8 cellular contexts compared by ENCODE assay signal in genomic region chr1:35544976-35545375, GRCh38. TPM values are rescaled to one million over a fixed set of nuclear protein-coding genes. Genes with fewer than 3 reads are reported as not detected.
DNase-seq lines count a peak whose midpoint lies in the region; ATAC-seq and TF ChIP-seq lines count a peak whose summit lies in the region.

No MANE protein-coding gene starts in this region.

- CTCF ChIA-PET in activated CD4-positive, alpha-beta T cell treated with anti-CD3 and anti-CD28 coated beads for 36 hours (lab: Charles Lee) = interaction anchor here (0.7 to 4.0 kb wide), 5 partner anchors 11 to 225 kb away, joined by 3 to 42 read pairs (median 5); partner anchors contain the start of gene KIAA0319L

- no peaks in the 10 kb centered on the region for H3K9me3 Mint-ChIP-seq in activated CD4-positive, alpha-beta T cell treated with anti-CD3 and anti-CD28 coated beads for 36 hours (ENCODE audit: low read depth)
- H3K9me3 Mint-ChIP-seq in osteocyte (ENCODE audit: unreplicated experiment) = no peaks in the 10 kb centered on the region
- H3K9me3 Mint-ChIP-seq in activated T-helper 2 cell treated with anti-CD3 and anti-CD28 coated beads, Interferon-gamma antibody, Interleukin-2, Interleukin-4, amounts not matched to agents 10 μg/mL and 5 μg/mL and 100 μg/mL, durations not matched to agents 14 hours and 24 hours and 36 hours = no peaks in the 10 kb centered on the region

- peaks cover 31 to 37% (median 36%) of the 10 kb centered on the region in 4 donors for H3K4me1 ChIP-seq in esophagus muscularis mucosa

- H3K27ac ChIP-seq in esophagus muscularis mucosa (replicated peaks in 1 of 4) = no peak overlapping the region

- peak in 2 of 3 experiments; percentile 11 to 21 for TF ChIP-seq CTCF in esophagus muscularis mucosa (IDR thresholded peaks at IDR 0.05)
- TF ChIP-seq CTCF in osteocyte (IDR thresholded peaks at IDR 0.05) = peak; percentile 27

- DNase-seq in stimulated activated CD4-positive, alpha-beta T cell treated with anti-CD3 and anti-CD28 coated beads, Interleukin-4, amount 100 ng/mL, for 1 hour = peak; percentile 44
- no peak for DNase-seq in stimulated activated CD4-positive, alpha-beta T cell treated with anti-CD3 and anti-CD28 coated beads, Interleukin-2, amount 100 ng/mL, for 48 hours
- DNase-seq in NCI-H1092 (lab: John Stamatoyannopoulos, UW) (peak; percentile 24), esophagus muscularis mucosa (ENCODE audit: extremely low spot score) (no peak), osteocyte (ENCODE audit: extremely low spot score, unreplicated experiment) (no peak)
- DNase-seq in activated CD4-positive, alpha-beta T cell treated with anti-CD3 and anti-CD28 coated beads for 36 hours = peak; percentile 67
- DNase-seq in activated T-helper 2 cell treated with anti-CD3 and anti-CD28 coated beads, Interferon-gamma antibody, Interleukin-2, Interleukin-4, amounts not matched to agents 10 μg/mL and 5 μg/mL and 100 μg/mL, durations not matched to agents 14 hours and 24 hours and 36 hours (ENCODE audit: low spot score) = no peak

- peaks cover 20% of the 10 kb centered on the region for H3K36me3 Mint-ChIP-seq in activated CD4-positive, alpha-beta T cell treated with anti-CD3 and anti-CD28 coated beads for 36 hours (ENCODE audit: low read depth)
- H3K36me3 Mint-ChIP-seq in osteocyte (ENCODE audit: unreplicated experiment) = peaks cover 23% of the 10 kb centered on the region
- peaks cover 65% of the 10 kb centered on the region for H3K36me3 Mint-ChIP-seq in activated T-helper 2 cell treated with anti-CD3 and anti-CD28 coated beads, Interferon-gamma antibody, Interleukin-2, Interleukin-4, amounts not matched to agents 10 μg/mL and 5 μg/mL and 100 μg/mL, durations not matched to agents 14 hours and 24 hours and 36 hours (ENCODE audit: low read depth)

- no peak overlapping the region for H3K27ac Mint-ChIP-seq in activated CD4-positive, alpha-beta T cell treated with anti-CD3 and anti-CD28 coated beads for 36 hours
- H3K27ac Mint-ChIP-seq in osteocyte (ENCODE audit: unreplicated experiment) = peak overlapping the region; percentile 40
- H3K27ac Mint-ChIP-seq in activated T-helper 2 cell treated with anti-CD3 and anti-CD28 coated beads, Interferon-gamma antibody, Interleukin-2, Interleukin-4, amounts not matched to agents 10 μg/mL and 5 μg/mL and 100 μg/mL, durations not matched to agents 14 hours and 24 hours and 36 hours = no peak overlapping the region

- H3K9me3 ChIP-seq in esophagus muscularis mucosa = no peaks in the 10 kb centered on the region

- H3K4me3 Mint-ChIP-seq in activated CD4-positive, alpha-beta T cell treated with anti-CD3 and anti-CD28 coated beads for 36 hours = no peak overlapping the region
- H3K4me3 Mint-ChIP-seq in osteocyte (ENCODE audit: unreplicated experiment) = no peak overlapping the region
- H3K4me3 Mint-ChIP-seq in activated T-helper 2 cell treated with anti-CD3 and anti-CD28 coated beads, Interferon-gamma antibody, Interleukin-2, Interleukin-4, amounts not matched to agents 10 μg/mL and 5 μg/mL and 100 μg/mL, durations not matched to agents 14 hours and 24 hours and 36 hours (ENCODE audit: low read depth) = no peak overlapping the region

- TF ChIP-seq POLR2A in esophagus muscularis mucosa (IDR thresholded peaks at IDR 0.05; ENCODE audit: low read depth) = no peak

- POLR2A ChIA-PET in activated CD4-positive, alpha-beta T cell treated with anti-CD3 and anti-CD28 coated beads for 36 hours (lab: Charles Lee) = no interaction called here

- no peak overlapping the region for H3K4me3 ChIP-seq in esophagus muscularis mucosa

- peaks cover 3 to 23% (median 7%) of the 10 kb centered on the region in 4 donors for H3K36me3 ChIP-seq in esophagus muscularis mucosa

- intact Hi-C loops in activated CD4-positive, alpha-beta T cell treated with anti-CD3 and anti-CD28 coated beads for 36 hours (cut with DNase I, micrococcal nuclease) = loop anchor here (1.0 kb wide), 1 partner anchor 94 kb away; no protein-coding TSS in a partner anchor
- intact Hi-C loops in esophagus muscularis mucosa (cut with DNase I) = no loop called here
- intact Hi-C loops in activated T-helper 2 cell treated with anti-CD3 and anti-CD28 coated beads, Interferon-gamma antibody, Interleukin-2, Interleukin-4, amounts not matched to agents 10 μg/mL and 5 μg/mL and 100 μg/mL, durations not matched to agents 14 hours and 24 hours and 36 hours (cut with micrococcal nuclease) = loop anchor here (1.0 to 5.0 kb wide), 2 partner anchors 94 to 353 kb away; partner anchors contain the start of gene SFPQ

- H3K27me3 ChIP-seq in esophagus muscularis mucosa = no peaks in the 10 kb centered on the region

- no peak for TF ChIP-seq EP300 in esophagus muscularis mucosa (IDR thresholded peaks at IDR 0.05)

- 78% methylated on average over 3 of the region's 3 CpGs for WGBS in esophagus muscularis mucosa

- H3K27me3 Mint-ChIP-seq in activated CD4-positive, alpha-beta T cell treated with anti-CD3 and anti-CD28 coated beads for 36 hours = no peaks in the 10 kb centered on the region
- H3K27me3 Mint-ChIP-seq in osteocyte (ENCODE audit: unreplicated experiment) = no peaks in the 10 kb centered on the region
- H3K27me3 Mint-ChIP-seq in activated T-helper 2 cell treated with anti-CD3 and anti-CD28 coated beads, Interferon-gamma antibody, Interleukin-2, Interleukin-4, amounts not matched to agents 10 μg/mL and 5 μg/mL and 100 μg/mL, durations not matched to agents 14 hours and 24 hours and 36 hours (ENCODE audit: low read depth) = no peaks in the 10 kb centered on the region

- peak; percentile 91 for ATAC-seq in activated CD4-positive, alpha-beta T cell treated with anti-CD3 and anti-CD28 coated beads for 36 hours
- no peak for ATAC-seq in GM19452 (IDR thresholded peaks at IDR 0.05; ENCODE audit: unreplicated experiment)

- peaks cover 56% of the 10 kb centered on the region for H3K4me1 Mint-ChIP-seq in activated CD4-positive, alpha-beta T cell treated with anti-CD3 and anti-CD28 coated beads for 36 hours
- H3K4me1 Mint-ChIP-seq in osteocyte (ENCODE audit: unreplicated experiment) = peaks cover 14% of the 10 kb centered on the region
- peaks cover 25% of the 10 kb centered on the region for H3K4me1 Mint-ChIP-seq in activated T-helper 2 cell treated with anti-CD3 and anti-CD28 coated beads, Interferon-gamma antibody, Interleukin-2, Interleukin-4, amounts not matched to agents 10 μg/mL and 5 μg/mL and 100 μg/mL, durations not matched to agents 14 hours and 24 hours and 36 hours (ENCODE audit: low read depth)

RNA-seq across cellular contexts. Expression of gene KIAA0319L, which starts 12.2 kb away (rescaled TPM):
- total RNA-seq in activated CD4-positive, alpha-beta T cell treated with anti-CD3 and anti-CD28 coated beads for 36 hours = 10 to 100 TPM; 26.5 to 28.1 TPM
- total RNA-seq in esophagus muscularis mucosa (10 to 100 TPM; 28.5 to 35.7 (median 32.7) TPM), osteocyte (43.6 and 44.9 TPM in 2 replicates)
- 40.9 and 46.5 TPM in 2 replicates for total RNA-seq in activated T-helper 2 cell treated with anti-CD3 and anti-CD28 coated beads, Interferon-gamma antibody, Interleukin-2, Interleukin-4, amounts not matched to agents 10 μg/mL and 5 μg/mL and 100 μg/mL, durations not matched to agents 14 hours and 24 hours and 36 hours

RNA-seq across cellular contexts. Expression of gene NCDN, which starts 12.6 kb away (rescaled TPM):
- total RNA-seq in activated CD4-positive, alpha-beta T cell treated with anti-CD3 and anti-CD28 coated beads for 36 hours = 10 to 100 TPM; 21.1 to 23.4 TPM
- total RNA-seq in esophagus muscularis mucosa (10 to 100 TPM; 22.4 to 40.4 (median 29.2) TPM), osteocyte (38.3 and 38.7 TPM in 2 replicates)
- total RNA-seq in activated T-helper 2 cell treated with anti-CD3 and anti-CD28 coated beads, Interferon-gamma antibody, Interleukin-2, Interleukin-4, amounts not matched to agents 10 μg/mL and 5 μg/mL and 100 μg/mL, durations not matched to agents 14 hours and 24 hours and 36 hours = 31.8 and 32.6 TPM in 2 replicates

RNA-seq across cellular contexts. Expression of gene TFAP2E, which starts 28.1 kb away (rescaled TPM):
- under 1 TPM; 0.53 to 0.58 TPM for total RNA-seq in activated CD4-positive, alpha-beta T cell treated with anti-CD3 and anti-CD28 coated beads for 36 hours
- total RNA-seq in esophagus muscularis mucosa (under 1 TPM in 3 of 4 donors, not detected in 1; 0.33 to 0.71 (median 0.63) TPM), osteocyte (0.35 and 0.57 TPM in 2 replicates)
- 0.50 and 0.51 TPM in 2 replicates for total RNA-seq in activated T-helper 2 cell treated with anti-CD3 and anti-CD28 coated beads, Interferon-gamma antibody, Interleukin-2, Interleukin-4, amounts not matched to agents 10 μg/mL and 5 μg/mL and 100 μg/mL, durations not matched to agents 14 hours and 24 hours and 36 hours

Comparison
In these comparisons a context has a peak if more than half of its experiments do, and no peak if none do; other contexts are left out.
1. DNase-seq: peak in stimulated activated CD4-positive, alpha-beta T cell treated with anti-CD3 and anti-CD28 coated beads, Interleukin-4, amount 100 ng/mL, for 1 hour (single experiment), NCI-H1092 (single experiment) and activated CD4-positive, alpha-beta T cell treated with anti-CD3 and anti-CD28 coated beads for 36 hours (single experiment); none in stimulated activated CD4-positive, alpha-beta T cell treated with anti-CD3 and anti-CD28 coated beads, Interleukin-2, amount 100 ng/mL, for 48 hours (0 of 2), esophagus muscularis mucosa (single experiment), osteocyte (single experiment) and activated T-helper 2 cell treated with anti-CD3 and anti-CD28 coated beads, Interferon-gamma antibody, Interleukin-2, Interleukin-4, amounts not matched to agents 10 μg/mL and 5 μg/mL and 100 μg/mL, durations not matched to agents 14 hours and 24 hours and 36 hours (single experiment).